Comparison of ENCODE assay signal across 11 cellular contexts in the genomic region with DNA sequence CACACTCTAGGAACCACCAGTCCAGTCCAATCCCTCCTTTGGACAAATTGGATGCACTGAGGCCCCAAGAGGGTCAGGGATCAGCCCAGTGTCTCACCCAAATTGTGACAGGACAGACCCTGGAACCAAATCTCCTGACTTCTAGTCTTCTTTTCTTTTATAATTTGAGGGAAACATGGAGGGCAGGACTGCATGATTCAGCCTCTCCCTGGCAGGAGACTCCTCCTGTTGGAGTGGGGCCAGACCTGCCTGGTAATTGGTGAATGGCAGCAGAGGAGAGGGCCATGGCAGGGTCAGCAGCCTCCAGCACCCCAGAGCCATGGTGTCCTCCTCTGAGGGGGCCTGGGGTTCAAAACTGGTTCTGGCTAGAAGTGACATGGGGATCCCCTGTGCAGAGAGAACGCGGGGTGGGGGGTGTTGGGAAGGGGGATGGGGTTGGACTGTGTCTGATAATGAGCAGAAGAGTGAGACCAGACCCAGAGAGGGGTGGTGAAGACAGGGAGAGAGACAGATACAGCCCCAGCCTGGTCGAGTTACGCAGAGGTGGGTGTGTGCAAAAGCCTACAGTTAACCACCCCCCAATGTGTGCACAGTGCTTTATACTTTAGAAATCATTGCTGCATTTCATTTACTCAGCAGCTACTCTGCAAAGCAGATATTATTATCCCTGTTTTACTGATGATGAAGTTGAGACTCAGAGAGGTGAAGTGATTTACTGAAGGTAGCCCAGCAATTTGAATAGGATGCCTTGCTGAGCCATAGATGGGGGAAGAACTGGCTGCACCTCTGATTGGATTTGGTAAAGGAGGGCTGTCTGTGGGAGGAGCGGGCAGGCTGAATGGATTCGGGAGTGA. TPM values are rescaled to one million over a fixed set of nuclear protein-coding genes. Genes with fewer than 3 reads are reported as not detected.
DNase-seq lines count a peak whose midpoint lies in the region; ATAC-seq and TF ChIP-seq lines count a peak whose summit lies in the region.
"Had no signal": no experiment of that assay in that cellular context is flagged by ENCODE, and none has a peak within 500 bp of the region (broad histone marks: within the 10 kb centered on the region; RNA-seq: fewer than 3 reads in every experiment).

No MANE protein-coding gene starts in this region.

- no peak for TF ChIP-seq CTCF in PC-9 (conservative IDR thresholded peaks at IDR 0.05)
- TF ChIP-seq CTCF in esophagus squamous epithelium (IDR thresholded peaks at IDR 0.05): no peak
- TF ChIP-seq CTCF in nephron progenitor cell (IDR thresholded peaks at IDR 0.05): no peak

- CTCF ChIA-PET in PC-9 (lab: Charles Lee): interaction anchor here (0.9 kb wide), 1 partner anchor 76 kb away, joined by 3 read pairs; no protein-coding TSS in a partner anchor

- H3K27ac Mint-ChIP-seq in nephron progenitor cell: peak overlapping the region; percentile 42
- H3K27ac Mint-ChIP-seq in stimulated activated effector memory CD8-positive, alpha-beta T cell treated with anti-CD3 and anti-CD28 coated beads, Interleukin-12 subunit alpha, Interleukin-12 subunit beta, amount 100 ng/mL, for 72 hours: no peak overlapping the region
- H3K27ac Mint-ChIP-seq: activated naive CD8-positive, alpha-beta T cell treated with anti-CD3 and anti-CD28 coated beads, Interleukin-2, amount 10 ng/mL, durations not matched to agents 7 days and 5 days; CD4-positive, alpha-beta memory T cell; T-helper 1 cell treated with Interleukin-12 subunit alpha and Interleukin-12 subunit beta and Interleukin-4 antibody, amounts not matched to agents 30 μg/mL and 1 μg/mL, for 36 hours had no signal

- no peak overlapping the region for H2AFZ ChIP-seq in PC-9

- no peaks in the 10 kb centered on the region for H4K20me1 ChIP-seq in PC-9 (ENCODE audit: insufficient read depth)

- H3K27ac ChIP-seq in PC-9 (peak overlapping the region; percentile 48), esophagus squamous epithelium (peak overlapping the region in 3 of 4 donors; percentile 40 to 96 (median 87))

- H3K36me3 ChIP-seq in PC-9 (ENCODE audit: low read depth) (no peaks in the 10 kb centered on the region), esophagus squamous epithelium (no peaks in the 10 kb centered on the region)

- H3K4me3 Mint-ChIP-seq in nephron progenitor cell: no peak overlapping the region
- no peak overlapping the region for H3K4me3 Mint-ChIP-seq in stimulated activated effector memory CD8-positive, alpha-beta T cell treated with anti-CD3 and anti-CD28 coated beads, Interleukin-12 subunit alpha, Interleukin-12 subunit beta, amount 100 ng/mL, for 72 hours
- H3K4me3 Mint-ChIP-seq: activated naive CD8-positive, alpha-beta T cell treated with anti-CD3 and anti-CD28 coated beads, Interleukin-2, amount 10 ng/mL, durations not matched to agents 7 days and 5 days; CD4-positive, alpha-beta memory T cell; T-helper 1 cell treated with Interleukin-12 subunit alpha and Interleukin-12 subunit beta and Interleukin-4 antibody, amounts not matched to agents 30 μg/mL and 1 μg/mL, for 36 hours had no signal

- no peaks in the 10 kb centered on the region for H3K9me3 Mint-ChIP-seq in nephron progenitor cell
- H3K9me3 Mint-ChIP-seq in stimulated activated effector memory CD8-positive, alpha-beta T cell treated with anti-CD3 and anti-CD28 coated beads, Interleukin-12 subunit alpha, Interleukin-12 subunit beta, amount 100 ng/mL, for 72 hours: no peaks in the 10 kb centered on the region
- H3K9me3 Mint-ChIP-seq: activated naive CD8-positive, alpha-beta T cell treated with anti-CD3 and anti-CD28 coated beads, Interleukin-2, amount 10 ng/mL, durations not matched to agents 7 days and 5 days; T-helper 1 cell treated with Interleukin-12 subunit alpha and Interleukin-12 subunit beta and Interleukin-4 antibody, amounts not matched to agents 30 μg/mL and 1 μg/mL, for 36 hours had no signal

- H3K27me3 Mint-ChIP-seq in nephron progenitor cell (ENCODE audit: low read depth, poor library complexity): peaks cover 8% of the 10 kb centered on the region

- POLR2A ChIA-PET in PC-9 (lab: Charles Lee; ENCODE audit: unreplicated experiment): no interaction called here

- H3K4me3 ChIP-seq in PC-9 (no peak overlapping the region), esophagus squamous epithelium (no peak overlapping the region)

- intact Hi-C loops in PC-9 (cut with micrococcal nuclease; ENCODE audit: unreplicated experiment): loop anchor here (2.0 to 10.0 kb wide), 2 partner anchors 20 to 448 kb away; a partner anchor contains a TSS
- intact Hi-C loops in esophagus squamous epithelium (cut with DNase I): no loop called here

- no peaks in the 10 kb centered on the region for H3K9me2 ChIP-seq in PC-9 (ENCODE audit: insufficient read depth)

- no peaks in the 10 kb centered on the region for H3K27me3 ChIP-seq in PC-9 (ENCODE audit: insufficient read depth, low read depth)
- H3K27me3 ChIP-seq in esophagus squamous epithelium: no peaks in the 10 kb centered on the region

- H3K36me3 Mint-ChIP-seq in nephron progenitor cell (ENCODE audit: low read depth): no peaks in the 10 kb centered on the region
- no peaks in the 10 kb centered on the region for H3K36me3 Mint-ChIP-seq in stimulated activated effector memory CD8-positive, alpha-beta T cell treated with anti-CD3 and anti-CD28 coated beads, Interleukin-12 subunit alpha, Interleukin-12 subunit beta, amount 100 ng/mL, for 72 hours
- H3K36me3 Mint-ChIP-seq: activated naive CD8-positive, alpha-beta T cell treated with anti-CD3 and anti-CD28 coated beads, Interleukin-2, amount 10 ng/mL, durations not matched to agents 7 days and 5 days; CD4-positive, alpha-beta memory T cell had no signal

- peaks cover 48% of the 10 kb centered on the region for H3F3A ChIP-seq in PC-9 (ENCODE audit: insufficient read depth, low read depth)

- H3K9me3 ChIP-seq in PC-9 (ENCODE audit: insufficient read depth, low read depth) (no peaks in the 10 kb centered on the region), esophagus squamous epithelium (no peaks in the 10 kb centered on the region)

- BruUV-seq in PC-9 (replicated peaks; lab: Mats Ljungman, UMichigan): no TSS peak

- peaks cover 55% of the 10 kb centered on the region for H3K4me1 ChIP-seq in PC-9 (replicated peaks; ENCODE audit: insufficient read depth)
- peaks cover 40 to 82% (median 72%) of the 10 kb centered on the region in 3 donors for H3K4me1 ChIP-seq in esophagus squamous epithelium

- DNase-seq in AG08395 (ENCODE audit: low spot score) (peak; percentile 63), PC-9 (peak; percentile 72 to 80), esophagus squamous epithelium (lab: John Stamatoyannopoulos, UW) (no peak), nephron progenitor cell (no peak), NCI-H2227 (lab: John Stamatoyannopoulos, UW; ENCODE audit: unreplicated experiment) (no peak)
- no peak for DNase-seq in stimulated activated effector memory CD8-positive, alpha-beta T cell treated with anti-CD3 and anti-CD28 coated beads, Interleukin-12 subunit alpha, Interleukin-12 subunit beta, amount 100 ng/mL, for 72 hours (ENCODE audit: low spot score in 2 of 2)
- no peak for DNase-seq in stimulated activated naive CD8-positive, alpha-beta T cell treated with anti-CD3 and anti-CD28 coated beads, Interleukin-15, Interleukin-2, amounts not matched to agents 100 U/mL and 50 U/mL, for 24 hours
- DNase-seq: activated naive CD8-positive, alpha-beta T cell treated with anti-CD3 and anti-CD28 coated beads, Interleukin-2, amount 10 ng/mL, durations not matched to agents 7 days and 5 days; CD4-positive, alpha-beta memory T cell had no signal

- no peaks in the 10 kb centered on the region for H3K79me2 ChIP-seq in PC-9 (ENCODE audit: low read depth)

- no peak for ATAC-seq in stimulated activated effector memory CD8-positive, alpha-beta T cell treated with anti-CD3 and anti-CD28 coated beads, Interleukin-12 subunit alpha, Interleukin-12 subunit beta, amount 100 ng/mL, for 72 hours
- no peak for ATAC-seq in stimulated activated naive CD8-positive, alpha-beta T cell treated with anti-CD3 and anti-CD28 coated beads, Interleukin-15, Interleukin-2, amounts not matched to agents 100 U/mL and 50 U/mL, for 24 hours
- ATAC-seq in HG02610 (IDR thresholded peaks at IDR 0.05; ENCODE audit: unreplicated experiment): no peak

- no peak for TF ChIP-seq POLR2A in esophagus squamous epithelium (IDR thresholded peaks at IDR 0.05)

- H3K4me2 ChIP-seq in PC-9: peak overlapping the region; percentile 61

- WGBS in esophagus squamous epithelium, 2 donors: 52 to 64% methylated on average over 6 of the region's 6 CpGs

- peaks cover 57% of the 10 kb centered on the region for H3K4me1 Mint-ChIP-seq in nephron progenitor cell
- H3K4me1 Mint-ChIP-seq in stimulated activated effector memory CD8-positive, alpha-beta T cell treated with anti-CD3 and anti-CD28 coated beads, Interleukin-12 subunit alpha, Interleukin-12 subunit beta, amount 100 ng/mL, for 72 hours: no peaks in the 10 kb centered on the region
- H3K4me1 Mint-ChIP-seq: activated naive CD8-positive, alpha-beta T cell treated with anti-CD3 and anti-CD28 coated beads, Interleukin-2, amount 10 ng/mL, durations not matched to agents 7 days and 5 days; CD4-positive, alpha-beta memory T cell had no signal

RNA-seq across cellular contexts. Expression of a gene that starts 3.8 kb away (rescaled TPM):
- total RNA-seq in PC-9 (2021): 1.8 and 2.0 TPM in 2 replicates
- total RNA-seq in esophagus squamous epithelium: 1 to 10 TPM; 2.5 to 8.8 (median 5.6) TPM

RNA-seq across cellular contexts. Expression of a gene that starts 24.4 kb away (rescaled TPM):
- total RNA-seq in PC-9 (2021) (0.25 TPM in 1 of 2 replicates, not detected in the other), esophagus squamous epithelium (under 1 TPM in 1 of 4 donors, not detected in 3; under 0.01 TPM)
- total RNA-seq: CD4-positive, alpha-beta memory T cell had no signal

Comparison
In these comparisons a context has a peak if more than half of its experiments do, and no peak if none do; other contexts are left out.
1. DNase-seq: peak in AG08395 (single experiment) and PC-9 (2 of 2); none in esophagus squamous epithelium (single experiment), nephron progenitor cell (single experiment), stimulated activated effector memory CD8-positive, alpha-beta T cell treated with anti-CD3 and anti-CD28 coated beads, Interleukin-12 subunit alpha, Interleukin-12 subunit beta, amount 100 ng/mL, for 72 hours (0 of 2), NCI-H2227 (single experiment) and stimulated activated naive CD8-positive, alpha-beta T cell treated with anti-CD3 and anti-CD28 coated beads, Interleukin-15, Interleukin-2, amounts not matched to agents 100 U/mL and 50 U/mL, for 24 hours (single experiment).